In the genomic region with DNA sequence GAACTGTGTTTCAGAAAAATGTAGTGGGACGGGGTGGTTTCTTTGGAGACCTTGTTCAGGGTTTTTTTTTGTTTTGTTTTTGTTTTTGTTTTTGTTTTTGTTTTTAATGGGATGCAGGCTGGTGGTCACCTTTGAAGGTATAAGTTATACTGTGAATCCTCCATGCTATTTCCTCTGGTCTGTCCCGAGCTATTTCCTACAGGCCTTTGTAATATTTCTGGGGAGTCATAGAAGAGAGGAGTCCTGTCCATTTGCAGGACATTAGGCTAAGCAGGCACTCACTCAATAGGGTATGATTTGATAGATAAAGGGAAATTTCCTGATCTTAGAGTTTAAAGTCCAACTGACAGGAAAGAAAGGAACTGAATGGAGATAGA, we compare ENCODE assay signal across 1 cellular context.
TF ChIP-seq lines count a peak whose summit lies in the region.

No MANE protein-coding gene starts in this region.

TF ChIP-seq in A549, 52 proteins besides CTCF, POLR2A, EP300 and RAD21 (continued from another document):
- TF ChIP-seq, protein P1, sequence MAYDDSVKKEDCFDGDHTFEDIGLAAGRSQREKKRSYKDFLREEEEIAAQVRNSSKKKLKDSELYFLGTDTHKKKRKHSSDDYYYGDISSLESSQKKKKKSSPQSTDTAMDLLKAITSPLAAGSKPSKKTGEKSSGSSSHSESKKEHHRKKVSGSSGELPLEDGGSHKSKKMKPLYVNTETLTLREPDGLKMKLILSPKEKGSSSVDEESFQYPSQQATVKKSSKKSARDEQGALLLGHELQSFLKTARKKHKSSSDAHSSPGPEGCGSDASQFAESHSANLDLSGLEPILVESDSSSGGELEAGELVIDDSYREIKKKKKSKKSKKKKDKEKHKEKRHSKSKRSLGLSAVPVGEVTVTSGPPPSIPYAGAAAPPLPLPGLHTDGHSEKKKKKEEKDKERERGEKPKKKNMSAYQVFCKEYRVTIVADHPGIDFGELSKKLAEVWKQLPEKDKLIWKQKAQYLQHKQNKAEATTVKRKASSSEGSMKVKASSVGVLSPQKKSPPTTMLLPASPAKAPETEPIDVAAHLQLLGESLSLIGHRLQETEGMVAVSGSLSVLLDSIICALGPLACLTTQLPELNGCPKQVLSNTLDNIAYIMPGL (CRISPR knock-in tag; IDR thresholded peaks at IDR 0.05; ENCODE audit: borderline replicate concordance) = no peak
- TF ChIP-seq ESRRA (IDR thresholded peaks at IDR 0.05; ENCODE audit: borderline replicate concordance, low read length) (no peak), ZFP36 (IDR thresholded peaks at IDR 0.05; ENCODE audit: borderline replicate concordance, partially characterized antibody) (no peak), CBX2 (IDR thresholded peaks at IDR 0.05; ENCODE audit: borderline replicate concordance, low read depth) (no peak), HEYL (CRISPR knock-in tag; IDR thresholded peaks at IDR 0.05) (no peak), EHMT2 (IDR thresholded peaks at IDR 0.05; ENCODE audit: low read depth) (no peak), FOXS1 (CRISPR knock-in tag; IDR thresholded peaks at IDR 0.05) (no peak), SREBF2 (IDR thresholded peaks at IDR 0.05) (no peak), CHD4 (IDR thresholded peaks at IDR 0.05; ENCODE audit: borderline replicate concordance) (no peak), HOXB5 (CRISPR knock-in tag; IDR thresholded peaks at IDR 0.05) (no peak), FOSL2 (IDR thresholded peaks at IDR 0.05) (no peak), FOSL2 (CRISPR knock-in tag; IDR thresholded peaks at IDR 0.05) (no peak), NPAS2 (CRISPR knock-in tag; IDR thresholded peaks at IDR 0.05; ENCODE audit: borderline replicate concordance) (no peak)
- TF ChIP-seq, protein P2, sequence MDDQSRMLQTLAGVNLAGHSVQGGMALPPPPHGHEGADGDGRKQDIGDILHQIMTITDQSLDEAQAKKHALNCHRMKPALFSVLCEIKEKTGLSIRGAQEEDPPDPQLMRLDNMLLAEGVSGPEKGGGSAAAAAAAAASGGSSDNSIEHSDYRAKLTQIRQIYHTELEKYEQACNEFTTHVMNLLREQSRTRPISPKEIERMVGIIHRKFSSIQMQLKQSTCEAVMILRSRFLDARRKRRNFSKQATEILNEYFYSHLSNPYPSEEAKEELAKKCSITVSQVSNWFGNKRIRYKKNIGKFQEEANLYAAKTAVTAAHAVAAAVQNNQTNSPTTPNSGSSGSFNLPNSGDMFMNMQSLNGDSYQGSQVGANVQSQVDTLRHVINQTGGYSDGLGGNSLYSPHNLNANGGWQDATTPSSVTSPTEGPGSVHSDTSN (IDR thresholded peaks at IDR 0.05) = no peak
- TF ChIP-seq, protein P3, sequence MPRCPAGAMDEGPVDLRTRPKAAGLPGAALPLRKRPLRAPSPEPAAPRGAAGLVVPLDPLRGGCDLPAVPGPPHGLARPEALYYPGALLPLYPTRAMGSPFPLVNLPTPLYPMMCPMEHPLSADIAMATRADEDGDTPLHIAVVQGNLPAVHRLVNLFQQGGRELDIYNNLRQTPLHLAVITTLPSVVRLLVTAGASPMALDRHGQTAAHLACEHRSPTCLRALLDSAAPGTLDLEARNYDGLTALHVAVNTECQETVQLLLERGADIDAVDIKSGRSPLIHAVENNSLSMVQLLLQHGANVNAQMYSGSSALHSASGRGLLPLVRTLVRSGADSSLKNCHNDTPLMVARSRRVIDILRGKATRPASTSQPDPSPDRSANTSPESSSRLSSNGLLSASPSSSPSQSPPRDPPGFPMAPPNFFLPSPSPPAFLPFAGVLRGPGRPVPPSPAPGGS (IDR thresholded peaks at IDR 0.05) = no peak
- TF ChIP-seq, protein P4, sequence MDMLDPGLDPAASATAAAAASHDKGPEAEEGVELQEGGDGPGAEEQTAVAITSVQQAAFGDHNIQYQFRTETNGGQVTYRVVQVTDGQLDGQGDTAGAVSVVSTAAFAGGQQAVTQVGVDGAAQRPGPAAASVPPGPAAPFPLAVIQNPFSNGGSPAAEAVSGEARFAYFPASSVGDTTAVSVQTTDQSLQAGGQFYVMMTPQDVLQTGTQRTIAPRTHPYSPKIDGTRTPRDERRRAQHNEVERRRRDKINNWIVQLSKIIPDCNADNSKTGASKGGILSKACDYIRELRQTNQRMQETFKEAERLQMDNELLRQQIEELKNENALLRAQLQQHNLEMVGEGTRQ (IDR thresholded peaks at IDR 0.05) = no peak
- TF ChIP-seq, protein P5, sequence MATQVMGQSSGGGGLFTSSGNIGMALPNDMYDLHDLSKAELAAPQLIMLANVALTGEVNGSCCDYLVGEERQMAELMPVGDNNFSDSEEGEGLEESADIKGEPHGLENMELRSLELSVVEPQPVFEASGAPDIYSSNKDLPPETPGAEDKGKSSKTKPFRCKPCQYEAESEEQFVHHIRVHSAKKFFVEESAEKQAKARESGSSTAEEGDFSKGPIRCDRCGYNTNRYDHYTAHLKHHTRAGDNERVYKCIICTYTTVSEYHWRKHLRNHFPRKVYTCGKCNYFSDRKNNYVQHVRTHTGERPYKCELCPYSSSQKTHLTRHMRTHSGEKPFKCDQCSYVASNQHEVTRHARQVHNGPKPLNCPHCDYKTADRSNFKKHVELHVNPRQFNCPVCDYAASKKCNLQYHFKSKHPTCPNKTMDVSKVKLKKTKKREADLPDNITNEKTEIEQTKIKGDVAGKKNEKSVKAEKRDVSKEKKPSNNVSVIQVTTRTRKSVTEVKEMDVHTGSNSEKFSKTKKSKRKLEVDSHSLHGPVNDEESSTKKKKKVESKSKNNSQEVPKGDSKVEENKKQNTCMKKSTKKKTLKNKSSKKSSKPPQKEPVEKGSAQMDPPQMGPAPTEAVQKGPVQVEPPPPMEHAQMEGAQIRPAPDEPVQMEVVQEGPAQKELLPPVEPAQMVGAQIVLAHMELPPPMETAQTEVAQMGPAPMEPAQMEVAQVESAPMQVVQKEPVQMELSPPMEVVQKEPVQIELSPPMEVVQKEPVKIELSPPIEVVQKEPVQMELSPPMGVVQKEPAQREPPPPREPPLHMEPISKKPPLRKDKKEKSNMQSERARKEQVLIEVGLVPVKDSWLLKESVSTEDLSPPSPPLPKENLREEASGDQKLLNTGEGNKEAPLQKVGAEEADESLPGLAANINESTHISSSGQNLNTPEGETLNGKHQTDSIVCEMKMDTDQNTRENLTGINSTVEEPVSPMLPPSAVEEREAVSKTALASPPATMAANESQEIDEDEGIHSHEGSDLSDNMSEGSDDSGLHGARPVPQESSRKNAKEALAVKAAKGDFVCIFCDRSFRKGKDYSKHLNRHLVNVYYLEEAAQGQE (IDR thresholded peaks at IDR 0.05) = no peak
